ENCODE assay signal across 8 cellular contexts in genomic region chr7:50793947-50794570, GRCh38. TPM values are rescaled to one million over a fixed set of nuclear protein-coding genes. Genes with fewer than 3 reads are reported as not detected.
A peak's percentile ranks its signal among the peaks of the same experiment; 100 is the strongest.
DNase-seq lines count a peak whose midpoint lies in the region; ATAC-seq and TF ChIP-seq lines count a peak whose summit lies in the region.

No MANE protein-coding gene starts in this region.

- H3K4me3 Mint-ChIP-seq in activated CD4-positive, alpha-beta T cell treated with anti-CD3 and anti-CD28 coated beads, Interleukin-2, amount 10 ng/mL, durations not matched to agents 24 days and 14 days: peak overlapping the region; percentile 54

- WGBS in mesenchymal stem cell: 48% methylated on average over 18 of the region's 18 CpGs
- WGBS in transverse colon (ENCODE audit: low coverage in 1 of 2), 2 donors: 53 to 66% methylated on average over 11 to 18 of the region's 18 CpGs

- no peak overlapping the region for H2AFZ ChIP-seq in mesenchymal stem cell (ENCODE audit: low read depth, low read length)

- no peak overlapping the region for H3K9ac ChIP-seq in colonic mucosa (ENCODE audit: low read depth in 2 of 2, low read length in 2 of 2)
- peak overlapping the region; percentile 81 for H3K9ac ChIP-seq in mesenchymal stem cell (ENCODE audit: low read length)

- in situ Hi-C loops in transverse colon (cut with MboI; ENCODE audit: low pct_ligation_motif_present in 1 of 4, low pct_unique_long_range_greater_than_20kb in 1 of 4, low sequenced_read_pairs in 3 of 4): no loop called here

- H3K18ac ChIP-seq in mesenchymal stem cell (ENCODE audit: low read depth in 1 of 2, low read length in 2 of 2): peak overlapping the region in 1 of 2 experiments; percentile 74

- TF ChIP-seq CTCF in colonic mucosa (IDR thresholded peaks at IDR 0.05): no peak
- TF ChIP-seq CTCF in transverse colon (IDR thresholded peaks at IDR 0.05): no peak

- no peak overlapping the region for H2BK15ac ChIP-seq in mesenchymal stem cell (ENCODE audit: low read depth, poor library complexity, severe bottlenecking)

- H3K4me3 ChIP-seq in colonic mucosa (peak overlapping the region; percentile 34), mesenchymal stem cell (ENCODE audit: insufficient read depth in 1 of 2, low read depth in 1 of 2, low read length in 2 of 2) (peak overlapping the region; percentile 56 to 74), transverse colon (peak overlapping the region in 3 of 4 donors; percentile 54 to 62 (median 60))

- intact Hi-C loops in activated CD4-positive, alpha-beta T cell treated with anti-CD3 and anti-CD28 coated beads, Interleukin-2, amount 10 ng/mL, durations not matched to agents 24 days and 14 days (cut with micrococcal nuclease): loop anchor here (2.0 kb wide), 1 partner anchor 39 kb away; no protein-coding TSS in a partner anchor
- intact Hi-C loops in colonic mucosa (cut with DNase I): loop anchor here (10.0 kb wide), 1 partner anchor 271 kb away; no protein-coding TSS in a partner anchor
- intact Hi-C loops in transverse colon (cut with DNase I; ENCODE audit: low total_unique reads): loop anchor here (5.0 kb wide), 1 partner anchor 112 kb away; no protein-coding TSS in a partner anchor

- H3K79me1 ChIP-seq in mesenchymal stem cell (replicated peaks; ENCODE audit: low read length, poor library complexity, severe bottlenecking): peaks cover 1% of the 10 kb centered on the region

- peak overlapping the region; percentile 83 for H3K4me2 ChIP-seq in mesenchymal stem cell (ENCODE audit: low read length, poor library complexity, severe bottlenecking)

- no peaks in the 10 kb centered on the region for H3K36me3 Mint-ChIP-seq in activated CD4-positive, alpha-beta T cell treated with anti-CD3 and anti-CD28 coated beads, Interleukin-2, amount 10 ng/mL, durations not matched to agents 24 days and 14 days (ENCODE audit: low read depth)

- peaks cover 6% of the 10 kb centered on the region for H3K27me3 ChIP-seq in colonic mucosa
- H3K27me3 ChIP-seq in mesenchymal stem cell (ENCODE audit: control insufficient read depth in 1 of 2, insufficient read depth in 1 of 2, low read length in 2 of 2): no peaks in the 10 kb centered on the region
- H3K27me3 ChIP-seq in transverse colon: peaks cover 21% of the 10 kb centered on the region

- H4K8ac ChIP-seq in mesenchymal stem cell (ENCODE audit: low read length): peak overlapping the region; percentile 56

- H2BK120ac ChIP-seq in mesenchymal stem cell (ENCODE audit: low read depth, low read length): peak overlapping the region; percentile 81

- no peak overlapping the region for H4K91ac ChIP-seq in mesenchymal stem cell (ENCODE audit: low read length)

- H3K36me3 ChIP-seq in colonic mucosa (no peaks in the 10 kb centered on the region), mesenchymal stem cell (ENCODE audit: control insufficient read depth in 1 of 2, insufficient read depth in 2 of 2, low read depth in 1 of 2, low read length in 2 of 2) (no peaks in the 10 kb centered on the region), transverse colon (no peaks in the 10 kb centered on the region)

- H3K27ac ChIP-seq in colonic mucosa (no peak overlapping the region), mesenchymal stem cell (ENCODE audit: low read length, poor library complexity, severe bottlenecking) (peak overlapping the region; percentile 41), transverse colon (peak overlapping the region; percentile 55 to 81 (median 66))

- no peak overlapping the region for H2BK5ac ChIP-seq in mesenchymal stem cell (ENCODE audit: low read depth, low read length, poor library complexity, severe bottlenecking)

- H3K9me3 Mint-ChIP-seq in activated CD4-positive, alpha-beta T cell treated with anti-CD3 and anti-CD28 coated beads, Interleukin-2, amount 10 ng/mL, durations not matched to agents 24 days and 14 days: no peaks in the 10 kb centered on the region

- peaks cover 3% of the 10 kb centered on the region for H3K4me1 Mint-ChIP-seq in activated CD4-positive, alpha-beta T cell treated with anti-CD3 and anti-CD28 coated beads, Interleukin-2, amount 10 ng/mL, durations not matched to agents 24 days and 14 days

- H3K27me3 Mint-ChIP-seq in activated CD4-positive, alpha-beta T cell treated with anti-CD3 and anti-CD28 coated beads, Interleukin-2, amount 10 ng/mL, durations not matched to agents 24 days and 14 days: peaks cover 56% of the 10 kb centered on the region

- DNase-seq in activated CD4-positive, alpha-beta T cell treated with anti-CD3 and anti-CD28 coated beads, Interleukin-2, amount 10 ng/mL, durations not matched to agents 24 days and 14 days: no peak
- DNase-seq in activated CD4-positive, alpha-beta T cell treated with anti-CD3 and anti-CD28 coated beads, Interleukin-2, amount 50 U/mL, for 4 hours: no peak
- DNase-seq in colonic mucosa (no peak), mesenchymal stem cell (no peak), transverse colon (no peak), activated gamma-delta T cell (lab: John Stamatoyannopoulos, UW) (no peak), globus pallidus (ENCODE audit: low spot score) (no peak)

- H3K9me3 ChIP-seq in colonic mucosa (no peaks in the 10 kb centered on the region), mesenchymal stem cell (ENCODE audit: control insufficient read depth, low read length) (peaks cover 5% of the 10 kb centered on the region), transverse colon (no peaks in the 10 kb centered on the region)

- no peak overlapping the region for H3K14ac ChIP-seq in mesenchymal stem cell (ENCODE audit: low read length in 2 of 2)

- H3K23ac ChIP-seq in mesenchymal stem cell (ENCODE audit: low read length in 2 of 2): no peak overlapping the region

- TF ChIP-seq POLR2A in transverse colon (IDR thresholded peaks at IDR 0.05): no peak

- no peak for TF ChIP-seq EP300 in transverse colon (IDR thresholded peaks at IDR 0.05; ENCODE audit: low read depth)

- no peak for ATAC-seq in GM18909 (IDR thresholded peaks at IDR 0.05; ENCODE audit: poor library complexity, unreplicated experiment)

- no peak overlapping the region for H3K27ac Mint-ChIP-seq in activated CD4-positive, alpha-beta T cell treated with anti-CD3 and anti-CD28 coated beads, Interleukin-2, amount 10 ng/mL, durations not matched to agents 24 days and 14 days

- H2BK12ac ChIP-seq in mesenchymal stem cell (ENCODE audit: low read length in 2 of 2): peak overlapping the region; percentile 23 to 29

- H3K4me1 ChIP-seq in colonic mucosa (peaks cover 4% of the 10 kb centered on the region), mesenchymal stem cell (ENCODE audit: control insufficient read depth, insufficient read depth, low read depth, low read length) (peaks cover 7% of the 10 kb centered on the region), transverse colon (peaks cover 7 to 28% (median 14%) of the 10 kb centered on the region in 4 donors)

- no peak overlapping the region for H3K4ac ChIP-seq in mesenchymal stem cell (ENCODE audit: low read depth in 1 of 2, low read length in 2 of 2)

- H2AK5ac ChIP-seq in mesenchymal stem cell (ENCODE audit: low read length, severe bottlenecking): no peak overlapping the region

RNA-seq across cellular contexts. Expression of gene GRB10, which starts 11.4 kb away (rescaled TPM):
- 1.4 and 3.6 TPM in 2 replicates for total RNA-seq in activated CD4-positive, alpha-beta T cell treated with anti-CD3 and anti-CD28 coated beads, Interleukin-2, amount 10 ng/mL, durations not matched to agents 24 days and 14 days
- total RNA-seq in colonic mucosa (10 to 100 TPM; 10.3 to 15.1 TPM), transverse colon (10 to 100 TPM in 3 of 4 donors, 1 to 10 TPM in 1; 8.8 to 55.7 (median 14.3) TPM)
- 16.9 TPM for polyA plus RNA-seq in mesenchymal stem cell (2013, experiment 1 of 2)
- polyA plus RNA-seq in mesenchymal stem cell (2013, experiment 2 of 2): 16.6 TPM
